19 cellular contexts compared by ENCODE assay signal in the genomic region with DNA sequence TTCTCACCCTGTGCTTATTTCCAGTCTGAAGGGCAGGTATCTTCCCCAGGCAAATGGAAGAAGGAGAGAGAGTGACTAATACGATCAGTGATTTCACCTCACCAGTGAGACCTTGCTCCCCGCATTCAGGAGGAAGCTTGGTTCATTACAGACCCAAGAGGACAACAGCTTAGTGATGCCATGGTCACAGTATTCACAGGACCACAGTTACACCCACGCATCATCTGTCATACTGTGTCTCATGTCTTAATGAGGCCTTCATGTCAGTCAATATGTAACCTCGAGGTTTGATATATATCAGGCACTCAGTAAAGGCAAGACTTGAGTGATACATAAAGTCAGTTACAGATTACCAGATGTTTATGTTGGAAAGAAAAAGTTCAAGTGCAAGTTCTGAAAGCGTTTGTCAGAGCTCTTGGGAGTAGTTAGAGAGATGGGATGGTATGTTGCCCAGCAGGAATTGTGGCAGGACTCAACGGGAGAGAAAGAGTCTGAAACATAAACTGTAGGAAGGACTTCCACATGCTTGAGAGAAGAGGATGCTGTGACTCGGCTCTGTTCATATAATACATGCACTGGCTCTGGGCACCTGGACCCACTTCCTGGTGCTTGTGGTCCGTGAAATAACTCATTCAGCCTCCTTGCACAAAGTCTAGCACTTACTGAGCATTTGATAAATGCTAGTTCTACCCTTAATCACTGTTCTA. TPM values are rescaled to one million over a fixed set of nuclear protein-coding genes. Genes with fewer than 3 reads are reported as not detected.
DNase-seq lines count a peak whose midpoint lies in the region; ATAC-seq, FAIRE-seq and TF ChIP-seq lines count a peak whose summit lies in the region.
"Had no signal": no experiment of that assay in that cellular context is flagged by ENCODE, and none has a peak within 500 bp of the region (broad histone marks: within the 10 kb centered on the region; RNA-seq: fewer than 3 reads in every experiment).

No MANE protein-coding gene starts in this region.

- TF ChIP-seq CTCF in pancreas (IDR thresholded peaks at IDR 0.05): no peak

- no peaks in the 10 kb centered on the region for H3K27me3 Mint-ChIP-seq in activated T-cell treated with anti-CD3 and anti-CD28 coated beads, Interleukin-2, amount 50 U/mL, for 4 hours (ENCODE audit: low read depth)
- H3K27me3 Mint-ChIP-seq in stimulated activated naive CD8-positive, alpha-beta T cell treated with anti-CD3 and anti-CD28 coated beads, Interleukin-15, amount 100 ng/mL, for 72 hours: no peaks in the 10 kb centered on the region
- H3K27me3 Mint-ChIP-seq: naive thymus-derived CD8-positive, alpha-beta T cell had no signal

- intact Hi-C loops in pancreas (cut with DNase I): no loop called here

- no peaks in the 10 kb centered on the region for H3K9me3 Mint-ChIP-seq in activated T-cell treated with anti-CD3 and anti-CD28 coated beads, Interleukin-2, amount 50 U/mL, for 4 hours
- H3K9me3 Mint-ChIP-seq in stimulated activated naive CD8-positive, alpha-beta T cell treated with anti-CD3 and anti-CD28 coated beads, Interleukin-15, amount 100 ng/mL, for 72 hours: no peaks in the 10 kb centered on the region
- H3K9me3 Mint-ChIP-seq: H9; naive thymus-derived CD8-positive, alpha-beta T cell had no signal

- peak; percentile 80 to 81 for ATAC-seq in activated T-cell treated with anti-CD3 and anti-CD28 coated beads, Interleukin-2, amount 50 U/mL, for 4 hours
- ATAC-seq in stimulated activated naive CD8-positive, alpha-beta T cell treated with anti-CD3 and anti-CD28 coated beads, Interleukin-15, amount 100 ng/mL, for 72 hours: peak; percentile 73
- ATAC-seq in HG03159 (IDR thresholded peaks at IDR 0.05; ENCODE audit: unreplicated experiment) (no peak), pancreas (no peak), GM18867 (IDR thresholded peaks at IDR 0.05; ENCODE audit: unreplicated experiment) (no peak)
- ATAC-seq: naive thymus-derived CD8-positive, alpha-beta T cell; psoas muscle had no signal

- no peak overlapping the region for H3K27ac Mint-ChIP-seq in stimulated activated naive CD8-positive, alpha-beta T cell treated with anti-CD3 and anti-CD28 coated beads, Interleukin-15, amount 100 ng/mL, for 72 hours
- H3K27ac Mint-ChIP-seq: H9 had no signal

- peaks cover 5 to 43% (median 7%) of the 10 kb centered on the region in 3 donors for H3K36me3 ChIP-seq in pancreas

- 82 to 87% methylated on average over 8 of the region's 8 CpGs for WGBS in pancreas, 2 donors

- peak; percentile 34 for DNase-seq in stimulated activated CD4-positive, alpha-beta T cell treated with anti-CD3 and anti-CD28 coated beads, Interleukin-15, amount 100 ng/mL, for 24 hours
- no peak for DNase-seq in stimulated activated CD4-positive, alpha-beta T cell treated with anti-CD3 and anti-CD28 coated beads, Interleukin-4, amount 100 ng/mL, for 1 hour
- no peak for DNase-seq in activated T-cell treated with anti-CD3 and anti-CD28 coated beads, Interleukin-2, amount 50 U/mL, for 4 hours
- peak; percentile 58 for DNase-seq in kidney glomerular epithelial cell (lab: John Stamatoyannopoulos, UW)
- no peak for DNase-seq in stimulated activated naive CD8-positive, alpha-beta T cell treated with anti-CD3 and anti-CD28 coated beads, Interleukin-15, amount 100 ng/mL, for 72 hours
- no peak for DNase-seq in pancreas
- DNase-seq: AML-193; foreskin melanocyte; H9; naive thymus-derived CD8-positive, alpha-beta T cell; NCI-H1694; NCI-H446 treated with DMSO at 0.1 percent for 48 hours; psoas muscle; SW 1271; tibial artery had no signal

- FAIRE-seq in pancreas (lab: Jason Lieb, UNC): no peak
- FAIRE-seq: colon, endometrium had no signal

- H3K4me1 Mint-ChIP-seq in activated T-cell treated with anti-CD3 and anti-CD28 coated beads, Interleukin-2, amount 50 U/mL, for 4 hours (ENCODE audit: low read depth): peaks cover 14% of the 10 kb centered on the region
- H3K4me1 Mint-ChIP-seq in stimulated activated naive CD8-positive, alpha-beta T cell treated with anti-CD3 and anti-CD28 coated beads, Interleukin-15, amount 100 ng/mL, for 72 hours: peaks cover 28% of the 10 kb centered on the region
- H3K4me1 Mint-ChIP-seq: H9 had no signal

- no peak overlapping the region for H3K4me3 ChIP-seq in pancreas
- H3K4me3 ChIP-seq: psoas muscle, tibial artery had no signal

- H3K36me3 Mint-ChIP-seq in activated T-cell treated with anti-CD3 and anti-CD28 coated beads, Interleukin-2, amount 50 U/mL, for 4 hours (ENCODE audit: insufficient read depth): peaks cover 51% of the 10 kb centered on the region

- no peaks in the 10 kb centered on the region for H3K4me1 ChIP-seq in pancreas
- H3K4me1 ChIP-seq: tibial artery had no signal

- H3K27me3 ChIP-seq in pancreas: no peaks in the 10 kb centered on the region
- H3K27me3 ChIP-seq: tibial artery had no signal

- H3K27ac ChIP-seq in pancreas: no peak overlapping the region
- H3K27ac ChIP-seq: psoas muscle, tibial artery had no signal

- no peak overlapping the region for H3K4me3 Mint-ChIP-seq in activated T-cell treated with anti-CD3 and anti-CD28 coated beads, Interleukin-2, amount 50 U/mL, for 4 hours
- no peak overlapping the region for H3K4me3 Mint-ChIP-seq in stimulated activated naive CD8-positive, alpha-beta T cell treated with anti-CD3 and anti-CD28 coated beads, Interleukin-15, amount 100 ng/mL, for 72 hours
- H3K4me3 Mint-ChIP-seq: H9; naive thymus-derived CD8-positive, alpha-beta T cell had no signal

- H3K9me3 ChIP-seq in pancreas: no peaks in the 10 kb centered on the region
- H3K9me3 ChIP-seq: psoas muscle, tibial artery had no signal

RNA-seq across cellular contexts. Expression of gene GNPAT, which starts 33.3 kb away (rescaled TPM):
- 10 to 100 TPM; 37.1 to 39.8 (median 39.5) TPM for total RNA-seq in activated T-cell treated with anti-CD3 and anti-CD28 coated beads, Interleukin-2, amount 50 U/mL, for 4 hours
- total RNA-seq in pancreas: 10 to 100 TPM; 17.4 to 24.6 (median 19.7) TPM
- 10 to 100 TPM; 24.7 to 34.4 TPM for polyA plus RNA-seq in pancreas

Comparison
In these comparisons a context has a peak if more than half of its experiments do, and no peak if none do; other contexts are left out.
1. DNase-seq: peak in stimulated activated CD4-positive, alpha-beta T cell treated with anti-CD3 and anti-CD28 coated beads, Interleukin-15, amount 100 ng/mL, for 24 hours (single experiment) and kidney glomerular epithelial cell (single experiment); none in stimulated activated CD4-positive, alpha-beta T cell treated with anti-CD3 and anti-CD28 coated beads, Interleukin-4, amount 100 ng/mL, for 1 hour (single experiment), activated T-cell treated with anti-CD3 and anti-CD28 coated beads, Interleukin-2, amount 50 U/mL, for 4 hours (single experiment), stimulated activated naive CD8-positive, alpha-beta T cell treated with anti-CD3 and anti-CD28 coated beads, Interleukin-15, amount 100 ng/mL, for 72 hours (0 of 2) and pancreas (0 of 6).
2. ATAC-seq: peak in activated T-cell treated with anti-CD3 and anti-CD28 coated beads, Interleukin-2, amount 50 U/mL, for 4 hours (2 of 2) and stimulated activated naive CD8-positive, alpha-beta T cell treated with anti-CD3 and anti-CD28 coated beads, Interleukin-15, amount 100 ng/mL, for 72 hours (single experiment); none in HG03159 (single experiment), pancreas (0 of 4) and GM18867 (single experiment).